Comparison of ENCODE assay signal across 15 cellular contexts in the genomic region with DNA sequence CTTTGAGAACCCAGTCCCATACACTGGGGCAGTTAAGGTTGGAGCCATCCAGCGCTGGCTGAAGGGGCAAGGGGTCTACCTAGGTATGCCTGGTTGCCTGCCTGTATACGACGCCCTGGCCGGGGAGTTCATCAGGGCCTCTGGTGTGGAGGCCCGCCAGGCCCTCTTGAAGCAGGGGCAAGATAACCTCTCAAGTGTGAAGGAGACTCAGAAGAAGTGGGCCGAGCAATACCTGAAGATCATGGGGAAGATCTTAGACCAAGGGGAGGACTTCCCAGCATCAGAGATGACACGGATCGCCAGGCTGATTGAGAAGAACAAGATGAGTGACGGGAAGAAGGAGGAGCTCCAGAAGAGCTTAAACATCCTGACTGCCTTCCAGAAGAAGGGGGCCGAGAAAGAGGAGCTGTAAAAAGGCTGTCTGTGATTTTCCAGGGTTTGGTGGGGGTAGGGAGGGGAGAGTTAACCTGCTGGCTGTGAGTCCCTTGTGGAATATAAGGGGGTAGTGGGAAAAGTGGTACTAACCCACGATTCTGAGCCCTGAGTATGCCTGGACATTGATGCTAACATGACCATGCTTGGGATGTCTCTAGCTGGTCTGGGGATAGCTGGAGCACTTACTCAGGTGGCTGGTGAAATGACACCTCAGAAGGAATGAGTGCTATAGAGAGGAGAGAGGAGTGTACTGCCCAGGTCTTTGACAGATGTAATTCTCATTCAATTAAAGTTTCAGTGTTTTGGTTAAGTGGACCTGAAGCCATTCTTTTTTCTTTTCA. TPM values are rescaled to one million over a fixed set of nuclear protein-coding genes. Genes with fewer than 3 reads are reported as not detected.
A peak's percentile ranks its signal among the peaks of the same experiment; 100 is the strongest.
DNase-seq lines count a peak whose midpoint lies in the region; ATAC-seq, FAIRE-seq and TF ChIP-seq lines count a peak whose summit lies in the region.
"Had no signal": no experiment of that assay in that cellular context is flagged by ENCODE, and none has a peak within 500 bp of the region (broad histone marks: within the 10 kb centered on the region; RNA-seq: fewer than 3 reads in every experiment).

No MANE protein-coding gene starts in this region.

- H3K4me1 ChIP-seq in K562 (replicated peaks in 1 of 2; ENCODE audit: control insufficient read depth in 2 of 2, insufficient read depth in 2 of 2, low read length in 2 of 2) (no peaks in the 10 kb centered on the region; a peak in 1 of 5 replicates), neural progenitor cell (no peaks in the 10 kb centered on the region)

- peaks cover 49% of the 10 kb centered on the region for H3K4me1 Mint-ChIP-seq in activated T-cell treated with anti-CD3 and anti-CD28 coated beads, Interleukin-2, amount 50 U/mL, for 72 hours (ENCODE audit: low read depth)
- H3K4me1 Mint-ChIP-seq in IgD-negative memory B cell (peaks cover 26 to 36% (median 28%) of the 10 kb centered on the region in 3 donors), neural progenitor cell (no peaks in the 10 kb centered on the region)

- H3K27ac Mint-ChIP-seq in activated T-cell treated with anti-CD3 and anti-CD28 coated beads, Interleukin-2, amount 50 U/mL, for 72 hours: peak overlapping the region; percentile 3
- H3K27ac Mint-ChIP-seq in IgD-negative memory B cell (peak overlapping the region; percentile 21 to 81 (median 73)), neural progenitor cell (no peak overlapping the region)

- no peak for TF ChIP-seq EP300 in K562 (IDR thresholded peaks at IDR 0.05; ENCODE audit: low read length)

- H3K4me2 ChIP-seq in K562 (ENCODE audit: insufficient read depth, low read length) (no peak overlapping the region), neural progenitor cell (no peak overlapping the region)
- H3K4me2 ChIP-seq: smooth muscle cell had no signal

- H3K4me3 ChIP-seq in K562 (no peak overlapping the region), neural progenitor cell (no peak overlapping the region)
- H3K4me3 ChIP-seq: ovary, smooth muscle cell had no signal

- FAIRE-seq in K562 (lab: Jason Lieb, UNC): no peak

- H3K79me2 ChIP-seq in K562 (ENCODE audit: control insufficient read depth, insufficient read depth, low read length): peaks cover 36% of the 10 kb centered on the region
- H3K79me2 ChIP-seq in neural progenitor cell (ENCODE audit: low read depth): peaks cover 46% of the 10 kb centered on the region

- H3K27me3 ChIP-seq in K562 (ENCODE audit: control insufficient read depth in 2 of 2, insufficient read depth in 2 of 2, low read length in 2 of 2) (no peaks in the 10 kb centered on the region), neural progenitor cell (no peaks in the 10 kb centered on the region)
- H3K27me3 ChIP-seq: ovary had no signal

- TF ChIP-seq RAD21 in K562 (CRISPR knock-in tag; conservative IDR thresholded peaks at IDR 0.05 in 1 of 2, IDR thresholded peaks at IDR 0.05 in 1 of 2): no peak

- in situ Hi-C loops in K562 (cut with MboI): no loop called here

- BruUV-seq in K562 (replicated peaks; lab: Mats Ljungman, UMichigan): TSS peak; percentile 82

- intact Hi-C loops in K562 (cut with micrococcal nuclease): no loop called here

- no peak for DNase-seq in activated T-cell treated with anti-CD3 and anti-CD28 coated beads, Interleukin-2, amount 50 U/mL, for 72 hours
- DNase-seq in activated T-cell treated with anti-CD3 and anti-CD28 coated beads, Interleukin-2, amount 50 U/mL, for 48 hours: no peak
- DNase-seq in K562 (ENCODE audit: extremely low read depth in 1 of 4, low spot score in 3 of 4): no peak
- DNase-seq in neural progenitor cell (ENCODE audit: low spot score): no peak
- no peak for DNase-seq in NCI-H2227 treated with DMSO at 0.1 percent for 48 hours (lab: John Stamatoyannopoulos, UW)
- DNase-seq in GM19238 (ENCODE audit: insufficient read length, low spot score): no peak
- DNase-seq: DMS79, NCI-H2029, NCI-H748 treated with DMSO at 0.1 percent for 48 hours, ovary, T-helper 9 cell had no signal

- ATAC-seq in activated T-cell treated with anti-CD3 and anti-CD28 coated beads, Interleukin-2, amount 50 U/mL, for 72 hours (replicated peaks in 1 of 2): peak; percentile 20 to 35
- ATAC-seq in K562 (peak; percentile 23), GM19452 (IDR thresholded peaks at IDR 0.05; ENCODE audit: unreplicated experiment) (no peak)

- TF ChIP-seq POLR2A in K562 (conservative IDR thresholded peaks at IDR 0.05): peak; percentile 52

- no peaks in the 10 kb centered on the region for H3K9me3 ChIP-seq in K562 (replicated peaks; ENCODE audit: control insufficient read depth, insufficient read depth, low read depth, low read length)
- H3K9me3 ChIP-seq in neural progenitor cell (ENCODE audit: low read depth): no peaks in the 10 kb centered on the region
- H3K9me3 ChIP-seq: ovary had no signal

- peaks cover 88% of the 10 kb centered on the region for H3K36me3 ChIP-seq in K562 (ENCODE audit: control insufficient read depth, insufficient read depth, low read length)
- H3K36me3 ChIP-seq in neural progenitor cell: peaks cover 6% of the 10 kb centered on the region
- H3K36me3 ChIP-seq: ovary had no signal

- 87% methylated on average over 9 of the region's 11 CpGs for WGBS in K562 (ENCODE audit: insufficient coverage, low coverage, missing lambda C conversion rate)

- peaks cover 4 to 20% of the 10 kb centered on the region in 2 donors for H3K36me3 Mint-ChIP-seq in activated T-cell treated with anti-CD3 and anti-CD28 coated beads, Interleukin-2, amount 50 U/mL, for 72 hours (ENCODE audit: insufficient read depth in 2 of 2)
- H3K36me3 Mint-ChIP-seq in IgD-negative memory B cell (peaks cover 4% of the 10 kb centered on the region), neural progenitor cell (peaks cover 21% of the 10 kb centered on the region)

- no peak overlapping the region for H3K27ac ChIP-seq in K562 (ENCODE audit: extremely low read depth, low read depth, low read length)
- peak overlapping the region; percentile 37 for H3K27ac ChIP-seq in neural progenitor cell
- H3K27ac ChIP-seq: ovary had no signal

- CTCF ChIA-PET in K562 (lab: Yijun Ruan, JAX; ENCODE audit: low intra/inter-chr PET ratio): no interaction called here

- no peak overlapping the region for H3K4me3 Mint-ChIP-seq in activated T-cell treated with anti-CD3 and anti-CD28 coated beads, Interleukin-2, amount 50 U/mL, for 72 hours
- H3K4me3 Mint-ChIP-seq in IgD-negative memory B cell (peak overlapping the region in 2 of 4 donors; percentile 58 to 68), neural progenitor cell (no peak overlapping the region)
- H3K4me3 Mint-ChIP-seq: central memory CD8-positive, alpha-beta T cell had no signal

- H3K9me3 Mint-ChIP-seq in activated T-cell treated with anti-CD3 and anti-CD28 coated beads, Interleukin-2, amount 50 U/mL, for 72 hours: no peaks in the 10 kb centered on the region
- H3K9me3 Mint-ChIP-seq in IgD-negative memory B cell (no peaks in the 10 kb centered on the region), neural progenitor cell (no peaks in the 10 kb centered on the region)
- H3K9me3 Mint-ChIP-seq: central memory CD8-positive, alpha-beta T cell had no signal

- H2AFZ ChIP-seq in K562 (ENCODE audit: low read depth, low read length) (no peak overlapping the region), neural progenitor cell (replicated peaks) (no peak overlapping the region)

- H3K9ac ChIP-seq in K562 (ENCODE audit: insufficient read depth in 1 of 2, low read depth in 2 of 2, low read length in 2 of 2) (no peak overlapping the region), neural progenitor cell (no peak overlapping the region)

- peaks cover 34% of the 10 kb centered on the region for H3F3A ChIP-seq in neural progenitor cell (ENCODE audit: low read depth)

- POLR2A ChIA-PET in K562 (lab: Yijun Ruan, JAX): interaction anchor here (0.6 to 6.4 kb wide), 7 partner anchors 9 to 103 kb away, joined by 3 to 54 read pairs (median 3); partner anchors contain the start of genes ERP29, TMEM116 and TRAFD1

- H4K20me1 ChIP-seq in K562 (replicated peaks; ENCODE audit: control insufficient read depth, insufficient read depth, low read length): peaks cover 8% of the 10 kb centered on the region; the same call in 1 of the 2 replicates
- peaks cover 24% of the 10 kb centered on the region for H4K20me1 ChIP-seq in neural progenitor cell (ENCODE audit: low read depth)

- TF ChIP-seq CTCF in K562 (IDR thresholded peaks at IDR 0.05 in 2 of 3, conservative IDR thresholded peaks at IDR 0.05 in 1 of 3; ENCODE audit: insufficient read depth in 2 of 3, low read depth in 1 of 3, low read length in 3 of 3): no peak
- no peak for TF ChIP-seq CTCF in neural progenitor cell (IDR thresholded peaks at IDR 0.05)

- H3K27me3 Mint-ChIP-seq in activated T-cell treated with anti-CD3 and anti-CD28 coated beads, Interleukin-2, amount 50 U/mL, for 72 hours (ENCODE audit: low read depth): no peaks in the 10 kb centered on the region
- H3K27me3 Mint-ChIP-seq in IgD-negative memory B cell (no peaks in the 10 kb centered on the region), neural progenitor cell (ENCODE audit: insufficient read depth, low read depth) (peaks cover 4% of the 10 kb centered on the region)
- H3K27me3 Mint-ChIP-seq: central memory CD8-positive, alpha-beta T cell had no signal

- no peaks in the 10 kb centered on the region for H3K9me1 ChIP-seq in K562 (ENCODE audit: control insufficient read depth, insufficient read depth, low read length)

RNA-seq across cellular contexts. Expression of gene ERP29, which starts 9.2 kb away (rescaled TPM):
- 100 to 1,000 TPM; 145 to 154 TPM for total RNA-seq in activated T-cell treated with anti-CD3 and anti-CD28 coated beads, Interleukin-2, amount 50 U/mL, for 72 hours
- 257 TPM for polyA plus RNA-seq in IgD-negative memory B cell
- 69.6 and 72.2 TPM in 2 replicates for total RNA-seq in K562 (2011; cell fraction: chromatin; rRNA removed; ENCODE audit: low replicate concordance)
- 118 and 126 TPM in 2 replicates for total RNA-seq in K562 (2011; cell fraction: nucleolus; rRNA removed)
- total RNA-seq in K562 (2011; cell fraction: nucleoplasm; rRNA removed): 117 and 135 TPM in 2 replicates
- 58.6 and 60.7 TPM in 2 replicates for total RNA-seq in K562 (2014; rRNA removed)
- total RNA-seq in K562 (2014; rRNA removed; fragmentation: Illumina TruSeq; extraction: Trizol): 112 and 113 TPM in 2 replicates
- total RNA-seq in K562 (2015; rRNA removed; fragmentation: Illumina TruSeq; extraction: Trizol): 133 TPM in 2 replicates
- total RNA-seq in K562 (2021): 82.3 and 97.5 TPM in 2 replicates
- polyA plus RNA-seq in K562 (2011; rRNA removed): 111 and 129 TPM in 2 replicates
- polyA plus RNA-seq in K562 (2011; cell fraction: cytosol; rRNA removed): 56.1 and 102 TPM in 2 replicates
- 32.9 and 55.8 TPM in 2 replicates for polyA plus RNA-seq in K562 (2011; cell fraction: nucleus; rRNA removed)
- polyA plus RNA-seq in K562 (2012): 139 and 228 TPM in 2 replicates
- polyA plus RNA-seq in K562 (2014; fragmentation: Illumina TruSeq; extraction: Trizol): 106 and 110 TPM in 2 replicates
- 100 to 1,000 TPM in 1 of 2 experiments, 10 to 100 TPM in 1; 42.4 to 146 TPM for polyA plus RNA-seq in K562 (2014; fragmentation: Nextera tagmentation; extraction: Ambion mirVana)
- polyA plus RNA-seq in K562 (2014; rRNA removed): 136 and 137 TPM in 2 replicates
- 46.1 and 59.2 TPM in 2 replicates for polyA minus RNA-seq in K562 (2011; rRNA and poly(A)+ RNA removed)
- polyA minus RNA-seq in K562 (2011; cell fraction: cytosol; rRNA and poly(A)+ RNA removed): 25.2 and 32.2 TPM in 2 replicates
- 10.2 and 19.7 TPM in 2 replicates for polyA minus RNA-seq in K562 (2011; cell fraction: nucleus; rRNA and poly(A)+ RNA removed)
- total RNA-seq in neural progenitor cell (ENCODE audit: low replicate concordance): 95.0 and 118 TPM in 2 replicates

RNA-seq across cellular contexts. Expression of gene TMEM116, which starts 9.5 kb away (rescaled TPM):
- 10 to 100 TPM; 19.4 to 21.0 TPM for total RNA-seq in activated T-cell treated with anti-CD3 and anti-CD28 coated beads, Interleukin-2, amount 50 U/mL, for 72 hours
- polyA plus RNA-seq in IgD-negative memory B cell: 10.1 TPM
- total RNA-seq in K562 (2011; cell fraction: chromatin; rRNA removed; ENCODE audit: low replicate concordance): 107 and 160 TPM in 2 replicates
- 75.5 and 75.9 TPM in 2 replicates for total RNA-seq in K562 (2011; cell fraction: nucleolus; rRNA removed)
- 121 and 154 TPM in 2 replicates for total RNA-seq in K562 (2011; cell fraction: nucleoplasm; rRNA removed)
- total RNA-seq in K562 (2014; rRNA removed): 5.2 and 10.0 TPM in 2 replicates
- total RNA-seq in K562 (2014; rRNA removed; fragmentation: Illumina TruSeq; extraction: Trizol): 14.2 and 15.6 TPM in 2 replicates
- 9.0 and 10.7 TPM in 2 replicates for total RNA-seq in K562 (2015; rRNA removed; fragmentation: Illumina TruSeq; extraction: Trizol)
- 10.8 and 11.1 TPM in 2 replicates for total RNA-seq in K562 (2021)
- 78.6 and 98.3 TPM in 2 replicates for polyA plus RNA-seq in K562 (2011; rRNA removed)
- 41.1 and 95.9 TPM in 2 replicates for polyA plus RNA-seq in K562 (2011; cell fraction: cytosol; rRNA removed)
- polyA plus RNA-seq in K562 (2011; cell fraction: nucleus; rRNA removed): 61.9 and 123 TPM in 2 replicates
- 12.9 and 20.1 TPM in 2 replicates for polyA plus RNA-seq in K562 (2012)
- polyA plus RNA-seq in K562 (2014; fragmentation: Illumina TruSeq; extraction: Trizol): 13.9 and 14.4 TPM in 2 replicates
- 10 to 100 TPM; 19.2 to 22.9 TPM for polyA plus RNA-seq in K562 (2014; fragmentation: Nextera tagmentation; extraction: Ambion mirVana)
- 12.7 and 16.3 TPM in 2 replicates for polyA plus RNA-seq in K562 (2014; rRNA removed)
- polyA minus RNA-seq in K562 (2011; rRNA and poly(A)+ RNA removed): 44.7 and 67.7 TPM in 2 replicates
- polyA minus RNA-seq in K562 (2011; cell fraction: cytosol; rRNA and poly(A)+ RNA removed): 15.4 and 22.0 TPM in 2 replicates
- 23.4 and 62.4 TPM in 2 replicates for polyA minus RNA-seq in K562 (2011; cell fraction: nucleus; rRNA and poly(A)+ RNA removed)
- total RNA-seq in neural progenitor cell (ENCODE audit: low replicate concordance): 24.5 and 28.4 TPM in 2 replicates
